2 cellular contexts compared by ENCODE assay signal in the genomic region with DNA sequence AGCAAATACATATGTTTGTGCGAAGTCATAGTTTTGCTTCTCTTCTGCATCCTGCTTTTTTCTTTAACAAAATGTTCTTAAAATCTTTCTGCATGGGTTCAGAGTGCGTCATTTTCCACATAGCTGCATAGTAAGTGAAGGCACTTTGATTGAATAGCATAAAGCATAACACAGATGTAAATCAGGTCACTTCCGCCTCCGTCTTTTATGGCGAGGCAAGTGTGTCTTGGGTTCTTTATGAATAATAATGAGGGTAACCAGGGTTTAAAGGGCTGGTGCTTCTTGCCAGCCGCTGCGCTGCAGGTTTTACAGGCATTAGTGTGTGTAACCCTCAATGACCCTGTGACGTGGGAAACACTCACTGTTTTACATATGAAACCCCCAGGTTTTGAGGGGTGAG.
TF ChIP-seq lines count a peak whose summit lies in the region.

No MANE protein-coding gene starts in this region.

TF ChIP-seq in GM23338, 12 proteins besides CTCF, POLR2A, EP300 and RAD21 (continues in another document):
- TF ChIP-seq STAT1 (IDR thresholded peaks at IDR 0.05; ENCODE audit: unreplicated experiment) (no peak), ZNF114 (CRISPR knock-in tag; IDR thresholded peaks at IDR 0.05) (no peak), ZNF331 (CRISPR knock-in tag; IDR thresholded peaks at IDR 0.05; ENCODE audit: low read depth) (no peak), NANOG (IDR thresholded peaks at IDR 0.05; ENCODE audit: borderline replicate concordance) (no peak), JUNB (IDR thresholded peaks at IDR 0.05; ENCODE audit: unreplicated experiment) (no peak), POLR2AphosphoS5 (IDR thresholded peaks at IDR 0.05; ENCODE audit: low read depth) (no peak), EZH2 (IDR thresholded peaks at IDR 0.05; ENCODE audit: low read depth, unreplicated experiment) (no peak), ETS1 (IDR thresholded peaks at IDR 0.05) (no peak), CREB1 (CRISPR knock-in tag; IDR thresholded peaks at IDR 0.05; ENCODE audit: low read depth) (no peak), REST (IDR thresholded peaks at IDR 0.05; ENCODE audit: unreplicated experiment) (no peak)

TF ChIP-seq in neural cell, 6 proteins besides CTCF, POLR2A, EP300 and RAD21:
- TF ChIP-seq TAF1 (IDR thresholded peaks at IDR 0.05; ENCODE audit: low read depth) (no peak), REST (IDR thresholded peaks at IDR 0.05; ENCODE audit: borderline replicate concordance) (no peak), EZH2 (IDR thresholded peaks at IDR 0.05; ENCODE audit: borderline replicate concordance, insufficient read depth, low read length, poor library complexity, severe bottlenecking) (no peak), SMC3 (conservative IDR thresholded peaks at IDR 0.05; ENCODE audit: poor library complexity) (no peak), POLR2AphosphoS5 (IDR thresholded peaks at IDR 0.05) (peak; percentile 2), MXI1 (conservative IDR thresholded peaks at IDR 0.05; ENCODE audit: poor library complexity, severe bottlenecking) (no peak)
